Comparison of ENCODE assay signal across 23 cellular contexts in the genomic region with DNA sequence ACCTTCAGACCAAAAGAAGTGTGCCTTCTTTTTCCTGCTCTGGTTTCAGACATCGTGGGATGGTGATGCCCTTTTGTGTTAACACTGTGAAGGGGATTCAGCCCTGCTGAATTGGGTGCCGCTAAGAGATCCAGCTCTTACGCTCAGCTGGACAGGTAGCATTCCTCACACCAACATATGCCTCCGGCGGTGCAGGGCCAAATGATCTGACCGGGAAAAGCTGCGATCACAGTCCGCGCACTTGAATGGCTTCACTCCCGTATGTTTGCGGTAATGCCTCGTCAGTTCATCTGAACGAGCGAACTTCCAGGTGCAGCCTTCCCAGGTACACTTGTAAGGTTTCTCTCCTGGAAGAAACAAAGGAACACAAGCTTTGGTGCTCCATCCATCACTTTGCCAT.
A peak's percentile ranks its signal among the peaks of the same experiment; 100 is the strongest.
DNase-seq lines count a peak whose midpoint lies in the region; ATAC-seq, FAIRE-seq and TF ChIP-seq lines count a peak whose summit lies in the region.
"Had no signal": no experiment of that assay in that cellular context is flagged by ENCODE, and none has a peak within 500 bp of the region (broad histone marks: within the 10 kb centered on the region; RNA-seq: fewer than 3 reads in every experiment).

No MANE protein-coding gene starts in this region.

- intact Hi-C loops in CD14-positive monocyte (cut with micrococcal nuclease), result no loop called here

- H2BK15ac ChIP-seq in H9 (ENCODE audit: low read depth, low read length) (no peak overlapping the region), H1 (ENCODE audit: low read length) (no peak overlapping the region)

- H3K27me3 ChIP-seq in H9 (ENCODE audit: insufficient read depth, low read length), result no peaks in the 10 kb centered on the region
- H3K27me3 ChIP-seq in H1 (replicated peaks in 1 of 4; ENCODE audit: control insufficient read depth in 3 of 4, extremely low read depth in 1 of 4, insufficient read depth in 3 of 4, low read length in 3 of 4), result no peaks in the 10 kb centered on the region
- no peaks in the 10 kb centered on the region for H3K27me3 ChIP-seq in hepatocyte
- H3K27me3 ChIP-seq: BE2C, BLaER1 had no signal

- CTCF ChIA-PET in WTC11 (lab: Charles Lee) (no interaction called here), H1 (lab: Charles Lee; ENCODE audit: partially characterized antibody) (interaction anchor here (0.6 to 1.3 kb wide), 3 partner anchors 25 to 445 kb away, joined by 3 to 4 read pairs (median 4); no protein-coding TSS in a partner anchor)

- H3K79me2 ChIP-seq in H9 (ENCODE audit: insufficient read depth, low read length) (no peaks in the 10 kb centered on the region), H1 (ENCODE audit: control insufficient read depth in 1 of 2, insufficient read depth in 2 of 2, low read length in 2 of 2) (no peaks in the 10 kb centered on the region), hepatocyte (no peaks in the 10 kb centered on the region)

- H3K14ac ChIP-seq in H9 (ENCODE audit: insufficient read depth, low read length), result no peak overlapping the region
- no peak overlapping the region for H3K14ac ChIP-seq in H1 (ENCODE audit: insufficient read length)

- H2AFZ ChIP-seq in H9 (ENCODE audit: low read length) (no peak overlapping the region), H1 (ENCODE audit: low read length) (no peak overlapping the region), hepatocyte (no peak overlapping the region)

- no peak for FAIRE-seq in H1 (lab: Jason Lieb, UNC)
- FAIRE-seq: A204.1, D721Med, G401.6, GM12891, GM19239 had no signal

- H3K9ac ChIP-seq in H9 (ENCODE audit: extremely low read depth, insufficient read length, low read length), result no peak overlapping the region
- H3K9ac ChIP-seq in H1 (replicated peaks in 1 of 4; ENCODE audit: extremely low read depth in 1 of 4, low read depth in 3 of 4, low read length in 3 of 4), result no peak overlapping the region
- H3K9ac ChIP-seq: BLaER1 had no signal

- WGBS in H9 (ENCODE audit: extremely low coverage, insufficient read length, low lambda C conversion rate), result no CpG with 5 or more reads among the region's 14 CpGs
- 96% methylated on average over 14 of the region's 14 CpGs; no CpG with 5 or more reads in 1 of the 2 experiments for WGBS in H1 (ENCODE audit: extremely low coverage in 1 of 2, insufficient coverage in 1 of 2, insufficient read length in 1 of 2, insufficient replicate concordance in 2 of 2, low coverage in 1 of 2, low lambda C conversion rate in 2 of 2, missing lambda C conversion rate in 1 of 2), 2 experiments
- 94% methylated on average over 14 of the region's 14 CpGs for WGBS in hepatocyte (ENCODE audit: low lambda C conversion rate, missing lambda C conversion rate)

- H3K56ac ChIP-seq in H9 (ENCODE audit: insufficient read length, low read depth, low read length) (no peak overlapping the region), H1 (replicated peaks; ENCODE audit: insufficient read length, low read depth, low read length) (no peak overlapping the region)

- H3K4me3 Mint-ChIP-seq in H9 (no peak overlapping the region), WTC11 (no peak overlapping the region), chondrocyte (ENCODE audit: unreplicated experiment) (no peak overlapping the region), CD14-positive monocyte (no peak overlapping the region)
- H3K4me3 Mint-ChIP-seq: CD4-positive, alpha-beta T cell; CD8-positive, alpha-beta T cell had no signal

- H3K27ac ChIP-seq in H9 (ENCODE audit: insufficient read length, low read depth, low read length) (no peak overlapping the region), H1 (ENCODE audit: low read depth, low read length) (no peak overlapping the region), hepatocyte (no peak overlapping the region)
- H3K27ac ChIP-seq: BLaER1 had no signal

- TF ChIP-seq CTCF in H9 (conservative IDR thresholded peaks at IDR 0.05) (no peak), WTC11 (IDR thresholded peaks at IDR 0.05) (no peak), H1 (IDR thresholded peaks at IDR 0.05; ENCODE audit: control extremely low read depth in 1 of 3, insufficient read depth in 1 of 3, low read depth in 1 of 3, low read length in 3 of 3) (no peak), chondrocyte (IDR thresholded peaks at IDR 0.05) (no peak), CD14-positive monocyte (IDR thresholded peaks at IDR 0.05) (no peak), hepatocyte (IDR thresholded peaks at IDR 0.05; ENCODE audit: poor library complexity) (no peak)

- ATAC-seq in WTC11 (no peak), GM21529 (IDR thresholded peaks at IDR 0.05; ENCODE audit: unreplicated experiment) (no peak)
- ATAC-seq: CD8-positive, alpha-beta T cell had no signal

- H2BK20ac ChIP-seq in H9 (ENCODE audit: low read depth, low read length, poor library complexity, severe bottlenecking) (no peak overlapping the region), H1 (ENCODE audit: low read length) (no peak overlapping the region)

- H4K8ac ChIP-seq in H9 (replicated peaks; ENCODE audit: insufficient read length, low read depth, low read length), result no peak overlapping the region
- no peak overlapping the region for H4K8ac ChIP-seq in H1 (ENCODE audit: extremely low read depth, insufficient read depth, low read length)

- no peak for TF ChIP-seq EP300 in H1 (IDR thresholded peaks at IDR 0.05; ENCODE audit: borderline replicate concordance in 1 of 2, low read depth in 2 of 2, low read length in 2 of 2)

- H3K9me3 ChIP-seq in H9 (ENCODE audit: control insufficient read depth, low read depth, low read length) (no peaks in the 10 kb centered on the region), H1 (ENCODE audit: insufficient read depth in 2 of 2, low read depth in 1 of 2, low read length in 1 of 2) (no peaks in the 10 kb centered on the region), hepatocyte (ENCODE audit: low read depth) (no peaks in the 10 kb centered on the region)
- H3K9me3 ChIP-seq: BE2C, BLaER1, Caco-2 had no signal

- no peak for TF ChIP-seq POLR2A in H1 (IDR thresholded peaks at IDR 0.05; ENCODE audit: control extremely low read depth in 1 of 2, low read depth in 2 of 2, low read length in 2 of 2)

- H3K9me3 Mint-ChIP-seq in H9 (no peaks in the 10 kb centered on the region), WTC11 (no peaks in the 10 kb centered on the region), chondrocyte (ENCODE audit: low read depth) (no peaks in the 10 kb centered on the region), CD14-positive monocyte (peaks cover 0 to 2% (median 0%) of the 10 kb centered on the region in 7 donors)
- H3K9me3 Mint-ChIP-seq: CD4-positive, alpha-beta T cell; CD8-positive, alpha-beta T cell had no signal

- H2BK5ac ChIP-seq in H9 (ENCODE audit: insufficient read length, low read length) (no peak overlapping the region), H1 (ENCODE audit: low read depth, low read length) (no peak overlapping the region)

- no peaks in the 10 kb centered on the region for H4K20me1 ChIP-seq in H9 (ENCODE audit: control insufficient read depth, insufficient read depth, insufficient read length)
- H4K20me1 ChIP-seq in H1 (replicated peaks in 1 of 2; ENCODE audit: control insufficient read depth in 1 of 2, insufficient read depth in 2 of 2, low read length in 2 of 2), result no peaks in the 10 kb centered on the region
- H4K20me1 ChIP-seq in hepatocyte (ENCODE audit: insufficient read depth, poor library complexity, severe bottlenecking), result no peaks in the 10 kb centered on the region
- H4K20me1 ChIP-seq: BLaER1 had no signal

- H3K4me1 Mint-ChIP-seq in H9 (peaks cover 36 to 40% of the 10 kb centered on the region in 2 experiments), WTC11 (peaks cover 38% of the 10 kb centered on the region), chondrocyte (ENCODE audit: low read depth) (peaks cover 4% of the 10 kb centered on the region), CD14-positive monocyte (no peaks in the 10 kb centered on the region)

- DNase-seq in H9 (no peak), NCI-H187 (lab: John Stamatoyannopoulos, UW) (peak; percentile 74 to 96), WTC11 (ENCODE audit: low spot score) (no peak), H1 (ENCODE audit: low read depth in 1 of 2, low spot score in 2 of 2) (no peak), chondrocyte (ENCODE audit: low spot score) (no peak), CD14-positive monocyte (ENCODE audit: low spot score) (no peak), hepatocyte (ENCODE audit: low spot score) (no peak)
- DNase-seq: 8988T; ACHN; BE2C; C1 segment of cervical spinal cord; Caco-2; Calu3; CD4-positive, alpha-beta T cell; CD8-positive, alpha-beta T cell; GF-D8 had no signal

- no peak for TF ChIP-seq RAD21 in H1 (IDR thresholded peaks at IDR 0.05 in 1 of 2, conservative IDR thresholded peaks at IDR 0.05 in 1 of 2; ENCODE audit: low read depth in 2 of 2, low read length in 2 of 2)

- no peak overlapping the region for H2AK5ac ChIP-seq in H9 (ENCODE audit: insufficient read length, low read length)
- no peak overlapping the region for H2AK5ac ChIP-seq in H1 (ENCODE audit: low read depth, low read length)

- H3K23me2 ChIP-seq in H9 (ENCODE audit: insufficient read length, low read depth, low read length, poor library complexity, severe bottlenecking) (no peaks in the 10 kb centered on the region), H1 (ENCODE audit: low read depth, low read length) (no peaks in the 10 kb centered on the region)

- no peak overlapping the region for H2BK120ac ChIP-seq in H9 (ENCODE audit: low read depth, low read length, poor library complexity, severe bottlenecking)
- H2BK120ac ChIP-seq in H1 (replicated peaks; ENCODE audit: low read depth, low read length), result no peak overlapping the region

- H2BK12ac ChIP-seq in H9 (ENCODE audit: insufficient read length, low read depth, low read length), result no peak overlapping the region
- H2BK12ac ChIP-seq in H1 (ENCODE audit: low read depth, low read length), result 0 out of 2 replicates have a peak overlapping the region, but pooled peaks have one; percentile 50

- no peaks in the 10 kb centered on the region for H3K9me2 ChIP-seq in hepatocyte (replicated peaks; ENCODE audit: insufficient read depth)

- H3K4me3 ChIP-seq in H1 (ENCODE audit: extremely low read depth in 1 of 4, insufficient read depth in 2 of 4, low read depth in 3 of 4, low read length in 4 of 4), result no peak overlapping the region
- no peak overlapping the region for H3K4me3 ChIP-seq in hepatocyte
- H3K4me3 ChIP-seq: BLaER1 had no signal

- H4K5ac ChIP-seq in H9 (ENCODE audit: insufficient read length, low read depth, low read length) (no peak overlapping the region), H1 (ENCODE audit: insufficient read length, low read depth, low read length) (no peak overlapping the region)

- peak overlapping the region in 2 of 3 experiments; percentile 53 to 86; a peak in 2 of 7 replicates for H3K27ac Mint-ChIP-seq in H9
- H3K27ac Mint-ChIP-seq in WTC11, result peak overlapping the region; percentile 21; the same call in 1 of the 2 replicates
- H3K27ac Mint-ChIP-seq in chondrocyte (ENCODE audit: unreplicated experiment), result no peak overlapping the region
- H3K27ac Mint-ChIP-seq in CD14-positive monocyte, result no peak overlapping the region
- H3K27ac Mint-ChIP-seq: CD4-positive, alpha-beta T cell; CD8-positive, alpha-beta T cell had no signal

- no peaks in the 10 kb centered on the region for H3K79me1 ChIP-seq in H9 (ENCODE audit: insufficient read depth, low read depth, low read length, poor library complexity, severe bottlenecking)
- H3K79me1 ChIP-seq in H1 (ENCODE audit: low read depth, low read length), result no peaks in the 10 kb centered on the region

- H4K91ac ChIP-seq in H9 (ENCODE audit: insufficient read length, low read depth, low read length) (no peak overlapping the region), H1 (replicated peaks; ENCODE audit: insufficient read length, low read length) (no peak overlapping the region)

- H3K36me3 ChIP-seq in H1 (ENCODE audit: control insufficient read depth in 2 of 4, insufficient read depth in 4 of 4, low read length in 3 of 4) (no peaks in the 10 kb centered on the region), hepatocyte (replicated peaks; ENCODE audit: insufficient read depth, low read depth) (no peaks in the 10 kb centered on the region)
- H3K36me3 ChIP-seq: BE2C had no signal

- H3K4ac ChIP-seq in H9 (ENCODE audit: low read depth, low read length) (no peak overlapping the region), H1 (replicated peaks; ENCODE audit: insufficient read length, low read depth, low read length) (no peak overlapping the region)

- H3K27me3 Mint-ChIP-seq in H9 (ENCODE audit: low read depth), result no peaks in the 10 kb centered on the region
- H3K27me3 Mint-ChIP-seq in WTC11 (ENCODE audit: low read depth), result no peaks in the 10 kb centered on the region
- H3K27me3 Mint-ChIP-seq in chondrocyte (ENCODE audit: low read depth), result no peaks in the 10 kb centered on the region
- peaks cover 0 to 2% (median 0%) of the 10 kb centered on the region in 3 donors for H3K27me3 Mint-ChIP-seq in CD14-positive monocyte (ENCODE audit: low read depth in 3 of 3)
- H3K27me3 Mint-ChIP-seq: CD4-positive, alpha-beta T cell had no signal

- H3K4me1 ChIP-seq in H9 (ENCODE audit: insufficient read depth, low read length), result 0 out of 2 replicates have a peak, but pooled peaks cover 2% of the 10 kb centered on the region
- peaks cover 0 to 7% (median 5%) of the 10 kb centered on the region in 4 experiments; a peak in 5 of 7 replicates for H3K4me1 ChIP-seq in H1 (replicated peaks in 1 of 4; ENCODE audit: control insufficient read depth in 3 of 4, insufficient read depth in 4 of 4, low read length in 3 of 4)
- no peaks in the 10 kb centered on the region for H3K4me1 ChIP-seq in hepatocyte (ENCODE audit: insufficient read depth)
- H3K4me1 ChIP-seq: BE2C, BLaER1, Caco-2 had no signal

- H3K36me3 Mint-ChIP-seq in H9 (ENCODE audit: insufficient read depth in 1 of 3, low read depth in 3 of 3), result peaks cover 0 to 2% (median 0%) of the 10 kb centered on the region in 3 experiments; a peak in 2 of 7 replicates
- no peaks in the 10 kb centered on the region for H3K36me3 Mint-ChIP-seq in WTC11
- peaks cover 14% of the 10 kb centered on the region for H3K36me3 Mint-ChIP-seq in chondrocyte (ENCODE audit: low read depth)
- H3K36me3 Mint-ChIP-seq in CD14-positive monocyte, result no peaks in the 10 kb centered on the region

- H3K4me2 ChIP-seq in H9 (ENCODE audit: insufficient read depth, insufficient read length, low read length) (no peak overlapping the region), H1 (ENCODE audit: insufficient read depth in 1 of 2, low read depth in 2 of 2, low read length in 2 of 2) (no peak overlapping the region), hepatocyte (no peak overlapping the region)
- H3K4me2 ChIP-seq: BLaER1 had no signal

- H3K23ac ChIP-seq in H9 (ENCODE audit: insufficient read length, low read depth, low read length) (no peak overlapping the region), H1 (ENCODE audit: insufficient read length) (no peak overlapping the region)

- H3K18ac ChIP-seq in H9 (ENCODE audit: insufficient read length, low read depth, low read length) (no peak overlapping the region), H1 (ENCODE audit: extremely low read depth, low read length) (no peak overlapping the region)

- POLR2A ChIA-PET in WTC11 (lab: Charles Lee) (no interaction called here), H1 (lab: Charles Lee; ENCODE audit: partially characterized antibody) (interaction anchor here (1.1 to 1.5 kb wide), 3 partner anchors 9 to 61 kb away, joined by 3 to 4 read pairs (median 3); no protein-coding TSS in a partner anchor)

- no peak overlapping the region for H3T11ph ChIP-seq in H9 (ENCODE audit: low read length)

Comparison
In these comparisons a context has a peak if more than half of its experiments do, and no peak if none do; other contexts are left out.
1. DNase-seq: peak in NCI-H187 (2 of 2); none in H9 (single experiment), WTC11 (single experiment), H1 (0 of 2), chondrocyte (single experiment), CD14-positive monocyte (single experiment) and hepatocyte (single experiment).
2. H3K27ac Mint-ChIP-seq: peak in H9 (2 of 3) and WTC11 (single experiment); none in chondrocyte (single experiment) and CD14-positive monocyte (0 of 7).